1 cellular context compared by ENCODE assay signal in the genomic region with DNA sequence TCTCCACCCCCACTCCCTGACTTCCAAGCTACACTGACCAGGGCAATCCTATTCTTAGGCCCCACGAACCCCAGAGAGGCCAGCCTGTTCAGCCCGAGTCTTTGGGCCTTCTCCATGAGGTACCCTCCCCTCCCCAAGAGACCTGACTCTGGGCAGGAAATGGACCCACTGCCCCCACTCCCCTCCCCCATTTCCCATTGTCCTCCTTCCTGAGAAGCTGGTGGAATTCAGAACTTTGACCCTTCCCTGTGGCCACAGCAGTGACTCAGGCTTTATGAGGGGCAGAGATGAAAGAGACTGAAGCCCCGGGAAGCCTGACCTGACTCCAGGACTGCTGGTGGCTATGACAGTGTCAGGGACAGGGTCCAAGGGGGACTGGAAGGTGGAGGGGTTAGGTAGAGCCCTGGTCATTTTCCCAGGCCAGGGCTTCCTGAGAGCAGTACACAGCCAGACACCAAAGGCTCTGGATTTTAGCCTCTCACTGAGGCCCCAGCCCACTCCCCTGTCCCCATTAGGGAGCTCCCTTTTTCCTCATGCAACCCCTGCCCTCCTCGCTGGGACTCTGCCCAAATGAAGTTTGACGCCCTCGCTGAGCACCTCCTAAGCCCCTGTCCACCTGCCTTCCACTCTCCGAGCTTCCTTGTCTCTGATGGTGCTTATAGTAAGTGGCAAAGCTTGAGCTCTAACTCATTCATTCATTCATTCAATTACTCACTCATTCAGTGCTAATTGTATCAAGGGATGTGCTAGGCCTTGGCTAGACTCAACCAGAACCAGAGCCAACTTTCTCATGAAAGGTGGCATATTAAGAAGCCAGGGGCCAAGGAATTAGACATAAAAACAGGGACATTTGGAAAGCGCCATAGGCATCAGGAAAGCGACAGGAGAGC.
TF ChIP-seq lines count a peak whose summit lies in the region.

No MANE protein-coding gene starts in this region.

TF ChIP-seq in HepG2, 621 proteins besides CTCF, POLR2A, EP300 and RAD21 (continued from another document and continues in another):
- TF ChIP-seq, protein P1, sequence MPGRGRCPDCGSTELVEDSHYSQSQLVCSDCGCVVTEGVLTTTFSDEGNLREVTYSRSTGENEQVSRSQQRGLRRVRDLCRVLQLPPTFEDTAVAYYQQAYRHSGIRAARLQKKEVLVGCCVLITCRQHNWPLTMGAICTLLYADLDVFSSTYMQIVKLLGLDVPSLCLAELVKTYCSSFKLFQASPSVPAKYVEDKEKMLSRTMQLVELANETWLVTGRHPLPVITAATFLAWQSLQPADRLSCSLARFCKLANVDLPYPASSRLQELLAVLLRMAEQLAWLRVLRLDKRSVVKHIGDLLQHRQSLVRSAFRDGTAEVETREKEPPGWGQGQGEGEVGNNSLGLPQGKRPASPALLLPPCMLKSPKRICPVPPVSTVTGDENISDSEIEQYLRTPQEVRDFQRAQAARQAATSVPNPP (CRISPR knock-in tag; IDR thresholded peaks at IDR 0.05) = 0 out of 2 replicates have a peak, but pooled peaks have one; percentile 39
- TF ChIP-seq, protein P2, sequence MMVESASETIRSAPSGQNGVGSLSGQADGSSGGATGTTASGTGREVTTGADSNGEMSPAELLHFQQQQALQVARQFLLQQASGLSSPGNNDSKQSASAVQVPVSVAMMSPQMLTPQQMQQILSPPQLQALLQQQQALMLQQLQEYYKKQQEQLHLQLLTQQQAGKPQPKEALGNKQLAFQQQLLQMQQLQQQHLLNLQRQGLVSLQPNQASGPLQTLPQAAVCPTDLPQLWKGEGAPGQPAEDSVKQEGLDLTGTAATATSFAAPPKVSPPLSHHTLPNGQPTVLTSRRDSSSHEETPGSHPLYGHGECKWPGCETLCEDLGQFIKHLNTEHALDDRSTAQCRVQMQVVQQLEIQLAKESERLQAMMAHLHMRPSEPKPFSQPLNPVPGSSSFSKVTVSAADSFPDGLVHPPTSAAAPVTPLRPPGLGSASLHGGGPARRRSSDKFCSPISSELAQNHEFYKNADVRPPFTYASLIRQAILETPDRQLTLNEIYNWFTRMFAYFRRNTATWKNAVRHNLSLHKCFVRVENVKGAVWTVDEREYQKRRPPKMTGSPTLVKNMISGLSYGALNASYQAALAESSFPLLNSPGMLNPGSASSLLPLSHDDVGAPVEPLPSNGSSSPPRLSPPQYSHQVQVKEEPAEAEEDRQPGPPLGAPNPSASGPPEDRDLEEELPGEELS (CRISPR knock-in tag; IDR thresholded peaks at IDR 0.05) = peak; percentile 80
- TF ChIP-seq MAF1 (CRISPR knock-in tag; IDR thresholded peaks at IDR 0.05; ENCODE audit: borderline replicate concordance) (no peak), ZNF235 (CRISPR knock-in tag; IDR thresholded peaks at IDR 0.05; ENCODE audit: borderline replicate concordance) (no peak), MIER2 (CRISPR knock-in tag; IDR thresholded peaks at IDR 0.05) (peak; percentile 65), JUN (CRISPR knock-in tag; IDR thresholded peaks at IDR 0.05) (peak; percentile 98), ZNF337 (CRISPR knock-in tag; IDR thresholded peaks at IDR 0.05; ENCODE audit: borderline replicate concordance, low read depth) (peak; percentile 38; the same call in 1 of the 2 replicates), ZNF143 (CRISPR knock-in tag; IDR thresholded peaks at IDR 0.05) (peak; percentile 69; the same call in 1 of the 2 replicates), ZNF510 (CRISPR knock-in tag; IDR thresholded peaks at IDR 0.05; ENCODE audit: low read depth) (0 out of 2 replicates have a peak, but pooled peaks have one; percentile 6), ZNF703 (CRISPR knock-in tag; IDR thresholded peaks at IDR 0.05; ENCODE audit: borderline replicate concordance) (0 out of 2 replicates have a peak, but pooled peaks have one; percentile 61), TARDBP (CRISPR knock-in tag; IDR thresholded peaks at IDR 0.05) (peak; percentile 99), ZNF20 (CRISPR knock-in tag; IDR thresholded peaks at IDR 0.05) (no peak), AGO2 (optimal IDR thresholded peaks at IDR 0.05; ENCODE audit: low read depth, low read length) (no peak), ZNF546 (CRISPR knock-in tag; conservative IDR thresholded peaks at IDR 0.05) (peak; percentile 47; the same call in 1 of the 2 replicates), ATF7 (IDR thresholded peaks at IDR 0.05) (peak; percentile 52), ATF7 (CRISPR knock-in tag; IDR thresholded peaks at IDR 0.05) (peak; percentile 92), PHF8 (CRISPR knock-in tag; IDR thresholded peaks at IDR 0.05) (peak; percentile 16; the same call in 1 of the 2 replicates), ZNF547 (CRISPR knock-in tag; IDR thresholded peaks at IDR 0.05) (no peak), HNF1A (IDR thresholded peaks at IDR 0.05; ENCODE audit: low read depth) (peak; percentile 56; the same call in 1 of the 2 replicates), HNF1A (CRISPR knock-in tag; IDR thresholded peaks at IDR 0.05; ENCODE audit: borderline replicate concordance) (peak; percentile 86; the same call in 1 of the 2 replicates), ZFP37 (CRISPR knock-in tag; IDR thresholded peaks at IDR 0.05; ENCODE audit: borderline replicate concordance) (0 out of 2 replicates have a peak, but pooled peaks have one; percentile 10), ZBTB39 (CRISPR knock-in tag; IDR thresholded peaks at IDR 0.05) (no peak), CC2D1A (CRISPR knock-in tag; IDR thresholded peaks at IDR 0.05) (no peak), ARID2 (CRISPR knock-in tag; IDR thresholded peaks at IDR 0.05; ENCODE audit: borderline replicate concordance) (peak; percentile 79; the same call in 1 of the 2 replicates), MAZ (IDR thresholded peaks at IDR 0.05; ENCODE audit: borderline replicate concordance, low read depth, low read length) (peak; percentile 90; the same call in 1 of the 2 replicates), MAZ (CRISPR knock-in tag; IDR thresholded peaks at IDR 0.05; ENCODE audit: low read depth) (peak; percentile 73)
- TF ChIP-seq, protein P3, sequence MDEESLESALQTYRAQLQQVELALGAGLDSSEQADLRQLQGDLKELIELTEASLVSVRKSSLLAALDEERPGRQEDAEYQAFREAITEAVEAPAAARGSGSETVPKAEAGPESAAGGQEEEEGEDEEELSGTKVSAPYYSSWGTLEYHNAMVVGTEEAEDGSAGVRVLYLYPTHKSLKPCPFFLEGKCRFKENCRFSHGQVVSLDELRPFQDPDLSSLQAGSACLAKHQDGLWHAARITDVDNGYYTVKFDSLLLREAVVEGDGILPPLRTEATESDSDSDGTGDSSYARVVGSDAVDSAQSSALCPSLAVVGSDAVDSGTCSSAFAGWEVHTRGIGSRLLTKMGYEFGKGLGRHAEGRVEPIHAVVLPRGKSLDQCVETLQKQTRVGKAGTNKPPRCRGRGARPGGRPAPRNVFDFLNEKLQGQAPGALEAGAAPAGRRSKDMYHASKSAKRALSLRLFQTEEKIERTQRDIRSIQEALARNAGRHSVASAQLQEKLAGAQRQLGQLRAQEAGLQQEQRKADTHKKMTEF (CRISPR knock-in tag; IDR thresholded peaks at IDR 0.05) = peak; percentile 88
- TF ChIP-seq, protein P4, sequence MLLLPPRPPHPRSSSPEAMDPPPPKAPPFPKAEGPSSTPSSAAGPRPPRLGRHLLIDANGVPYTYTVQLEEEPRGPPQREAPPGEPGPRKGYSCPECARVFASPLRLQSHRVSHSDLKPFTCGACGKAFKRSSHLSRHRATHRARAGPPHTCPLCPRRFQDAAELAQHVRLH (CRISPR knock-in tag; IDR thresholded peaks at IDR 0.05; ENCODE audit: borderline replicate concordance, low read depth) = peak; percentile 30; the same call in 1 of the 2 replicates
- TF ChIP-seq, protein P5, sequence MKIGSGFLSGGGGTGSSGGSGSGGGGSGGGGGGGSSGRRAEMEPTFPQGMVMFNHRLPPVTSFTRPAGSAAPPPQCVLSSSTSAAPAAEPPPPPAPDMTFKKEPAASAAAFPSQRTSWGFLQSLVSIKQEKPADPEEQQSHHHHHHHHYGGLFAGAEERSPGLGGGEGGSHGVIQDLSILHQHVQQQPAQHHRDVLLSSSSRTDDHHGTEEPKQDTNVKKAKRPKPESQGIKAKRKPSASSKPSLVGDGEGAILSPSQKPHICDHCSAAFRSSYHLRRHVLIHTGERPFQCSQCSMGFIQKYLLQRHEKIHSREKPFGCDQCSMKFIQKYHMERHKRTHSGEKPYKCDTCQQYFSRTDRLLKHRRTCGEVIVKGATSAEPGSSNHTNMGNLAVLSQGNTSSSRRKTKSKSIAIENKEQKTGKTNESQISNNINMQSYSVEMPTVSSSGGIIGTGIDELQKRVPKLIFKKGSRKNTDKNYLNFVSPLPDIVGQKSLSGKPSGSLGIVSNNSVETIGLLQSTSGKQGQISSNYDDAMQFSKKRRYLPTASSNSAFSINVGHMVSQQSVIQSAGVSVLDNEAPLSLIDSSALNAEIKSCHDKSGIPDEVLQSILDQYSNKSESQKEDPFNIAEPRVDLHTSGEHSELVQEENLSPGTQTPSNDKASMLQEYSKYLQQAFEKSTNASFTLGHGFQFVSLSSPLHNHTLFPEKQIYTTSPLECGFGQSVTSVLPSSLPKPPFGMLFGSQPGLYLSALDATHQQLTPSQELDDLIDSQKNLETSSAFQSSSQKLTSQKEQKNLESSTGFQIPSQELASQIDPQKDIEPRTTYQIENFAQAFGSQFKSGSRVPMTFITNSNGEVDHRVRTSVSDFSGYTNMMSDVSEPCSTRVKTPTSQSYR (CRISPR knock-in tag; IDR thresholded peaks at IDR 0.05; ENCODE audit: borderline replicate concordance) = peak; percentile 99
- TF ChIP-seq, protein P6, sequence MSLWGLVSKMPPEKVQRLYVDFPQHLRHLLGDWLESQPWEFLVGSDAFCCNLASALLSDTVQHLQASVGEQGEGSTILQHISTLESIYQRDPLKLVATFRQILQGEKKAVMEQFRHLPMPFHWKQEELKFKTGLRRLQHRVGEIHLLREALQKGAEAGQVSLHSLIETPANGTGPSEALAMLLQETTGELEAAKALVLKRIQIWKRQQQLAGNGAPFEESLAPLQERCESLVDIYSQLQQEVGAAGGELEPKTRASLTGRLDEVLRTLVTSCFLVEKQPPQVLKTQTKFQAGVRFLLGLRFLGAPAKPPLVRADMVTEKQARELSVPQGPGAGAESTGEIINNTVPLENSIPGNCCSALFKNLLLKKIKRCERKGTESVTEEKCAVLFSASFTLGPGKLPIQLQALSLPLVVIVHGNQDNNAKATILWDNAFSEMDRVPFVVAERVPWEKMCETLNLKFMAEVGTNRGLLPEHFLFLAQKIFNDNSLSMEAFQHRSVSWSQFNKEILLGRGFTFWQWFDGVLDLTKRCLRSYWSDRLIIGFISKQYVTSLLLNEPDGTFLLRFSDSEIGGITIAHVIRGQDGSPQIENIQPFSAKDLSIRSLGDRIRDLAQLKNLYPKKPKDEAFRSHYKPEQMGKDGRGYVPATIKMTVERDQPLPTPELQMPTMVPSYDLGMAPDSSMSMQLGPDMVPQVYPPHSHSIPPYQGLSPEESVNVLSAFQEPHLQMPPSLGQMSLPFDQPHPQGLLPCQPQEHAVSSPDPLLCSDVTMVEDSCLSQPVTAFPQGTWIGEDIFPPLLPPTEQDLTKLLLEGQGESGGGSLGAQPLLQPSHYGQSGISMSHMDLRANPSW (CRISPR knock-in tag; IDR thresholded peaks at IDR 0.05; ENCODE audit: borderline replicate concordance) = peak; percentile 92
- TF ChIP-seq, protein P7, sequence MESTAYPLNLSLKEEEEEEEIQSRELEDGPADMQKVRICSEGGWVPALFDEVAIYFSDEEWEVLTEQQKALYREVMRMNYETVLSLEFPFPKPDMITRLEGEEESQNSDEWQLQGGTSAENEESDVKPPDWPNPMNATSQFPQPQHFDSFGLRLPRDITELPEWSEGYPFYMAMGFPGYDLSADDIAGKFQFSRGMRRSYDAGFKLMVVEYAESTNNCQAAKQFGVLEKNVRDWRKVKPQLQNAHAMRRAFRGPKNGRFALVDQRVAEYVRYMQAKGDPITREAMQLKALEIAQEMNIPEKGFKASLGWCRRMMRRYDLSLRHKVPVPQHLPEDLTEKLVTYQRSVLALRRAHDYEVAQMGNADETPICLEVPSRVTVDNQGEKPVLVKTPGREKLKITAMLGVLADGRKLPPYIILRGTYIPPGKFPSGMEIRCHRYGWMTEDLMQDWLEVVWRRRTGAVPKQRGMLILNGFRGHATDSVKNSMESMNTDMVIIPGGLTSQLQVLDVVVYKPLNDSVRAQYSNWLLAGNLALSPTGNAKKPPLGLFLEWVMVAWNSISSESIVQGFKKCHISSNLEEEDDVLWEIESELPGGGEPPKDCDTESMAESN (CRISPR knock-in tag; conservative IDR thresholded peaks at IDR 0.05) = peak; percentile 89
